ENCODE assay signal across 26 cellular contexts in the genomic region with DNA sequence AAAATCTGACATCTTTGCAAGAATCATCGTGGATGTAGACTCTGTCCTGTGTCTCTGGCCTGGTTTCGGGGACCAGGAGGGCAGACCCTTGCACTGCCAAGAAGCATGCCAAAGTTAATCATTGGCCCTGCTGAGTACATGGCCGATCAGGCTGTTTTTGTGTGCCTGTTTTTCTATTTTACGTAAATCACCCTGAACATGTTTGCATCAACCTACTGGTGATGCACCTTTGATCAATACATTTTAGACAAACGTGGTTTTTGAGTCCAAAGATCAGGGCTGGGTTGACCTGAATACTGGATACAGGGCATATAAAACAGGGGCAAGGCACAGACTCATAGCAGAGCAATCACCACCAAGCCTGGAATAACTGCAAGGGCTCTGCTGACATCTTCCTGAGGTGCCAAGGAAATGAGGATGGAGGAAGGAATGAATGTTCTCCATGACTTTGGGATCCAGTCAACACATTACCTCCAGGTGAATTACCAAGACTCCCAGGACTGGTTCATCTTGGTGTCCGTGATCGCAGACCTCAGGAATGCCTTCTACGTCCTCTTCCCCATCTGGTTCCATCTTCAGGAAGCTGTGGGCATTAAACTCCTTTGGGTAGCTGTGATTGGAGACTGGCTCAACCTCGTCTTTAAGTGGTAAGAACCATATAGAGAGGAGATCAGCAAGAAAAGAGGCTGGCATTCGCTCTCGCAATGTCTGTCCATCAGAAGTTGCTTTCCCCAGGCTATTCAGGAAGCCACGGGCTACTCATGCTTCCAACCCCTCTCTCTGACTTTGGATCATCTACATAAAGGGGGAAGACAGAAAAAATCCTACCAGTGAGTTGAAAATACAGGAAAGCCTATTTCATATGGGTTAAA. TPM values are rescaled to one million over a fixed set of nuclear protein-coding genes. Genes with fewer than 3 reads are reported as not detected.
"Had no signal": no experiment of that assay in that cellular context is flagged by ENCODE, and none has a peak within 500 bp of the region (broad histone marks: within the 10 kb centered on the region; RNA-seq: fewer than 3 reads in every experiment).

A gene (plus strand): TSS at position 340 of the 872 bp plus-strand sequence. CDS start 78 bp downstream, at position 418.

- ATAC-seq: activated naive CD4-positive, alpha-beta T cell treated with anti-CD3 and anti-CD28 coated beads, Interleukin-2, amount 50 U/mL, for 72 hours; activated T-cell treated with anti-CD3 and anti-CD28 coated beads, Interleukin-2, amount 50 U/mL, for 72 hours; esophagus mucosa; heart left ventricle; naive thymus-derived CD8-positive, alpha-beta T cell; right cardiac atrium had no signal

- H3K4me2 ChIP-seq: neural progenitor cell had no signal

- H3K9me3 Mint-ChIP-seq: activated naive CD4-positive, alpha-beta T cell treated with anti-CD3 and anti-CD28 coated beads, Interleukin-2, amount 50 U/mL, for 72 hours; activated T-cell treated with anti-CD3 and anti-CD28 coated beads, Interleukin-2, amount 50 U/mL, for 72 hours; mesothelial cell of epicardium; naive thymus-derived CD8-positive, alpha-beta T cell; neural progenitor cell; stimulated activated naive CD8-positive, alpha-beta T cell treated with anti-CD3 and anti-CD28 coated beads, Interleukin-15, Interleukin-2, amounts not matched to agents 100 ng/mL and 50 ng/mL, for 24 hours had no signal

- H3K9me3 ChIP-seq: heart left ventricle, upper lobe of left lung, vagina had no signal

- H3K36me3 Mint-ChIP-seq: activated naive CD4-positive, alpha-beta T cell treated with anti-CD3 and anti-CD28 coated beads, Interleukin-2, amount 50 U/mL, for 72 hours; mesothelial cell of epicardium; naive thymus-derived CD8-positive, alpha-beta T cell; neural progenitor cell had no signal

- H3K4me3 ChIP-seq: coronary artery, dorsolateral prefrontal cortex, heart left ventricle, neural progenitor cell, upper lobe of left lung, vagina had no signal

- DNase-seq: activated CD4-positive, alpha-beta T cell treated with anti-CD3 and anti-CD28 coated beads for 4 hours; activated CD4-positive, alpha-beta T cell treated with anti-CD3 and anti-CD28 coated beads, Interleukin-2, amount 50 U/mL, for 4 hours; activated naive CD4-positive, alpha-beta T cell; activated T-cell treated with anti-CD3 and anti-CD28 coated beads for 4 hours; activated T-cell treated with anti-CD3 and anti-CD28 coated beads, Interleukin-2, amount 50 U/mL, for 72 hours; cerebellar nuclear complex; dorsolateral prefrontal cortex; foreskin fibroblast; heart left ventricle; kidney glomerular epithelial cell; naive thymus-derived CD8-positive, alpha-beta T cell; occipital lobe; right cardiac atrium; stimulated activated CD4-positive, alpha-beta T cell treated with anti-CD3 and anti-CD28 coated beads, Interleukin-12 subunit alpha, Interleukin-12 subunit beta, amount 100 ng/mL, for 4 hours; stimulated activated CD4-positive, alpha-beta T cell treated with anti-CD3 and anti-CD28 coated beads, Interleukin-4, amount 100 ng/mL, for 1 hour; substantia nigra; T-helper 2 cell; upper lobe of left lung had no signal

- H3K27me3 ChIP-seq: dorsolateral prefrontal cortex, neural progenitor cell, upper lobe of left lung, vagina had no signal

- H3K4me3 Mint-ChIP-seq: activated T-cell treated with anti-CD3 and anti-CD28 coated beads, Interleukin-2, amount 50 U/mL, for 72 hours; mesothelial cell of epicardium; naive thymus-derived CD8-positive, alpha-beta T cell; neural progenitor cell; stimulated activated naive CD8-positive, alpha-beta T cell treated with anti-CD3 and anti-CD28 coated beads, Interleukin-15, Interleukin-2, amounts not matched to agents 100 ng/mL and 50 ng/mL, for 24 hours had no signal

- H3K36me3 ChIP-seq: heart left ventricle, neural progenitor cell, upper lobe of left lung, vagina had no signal

- H3K27ac Mint-ChIP-seq: activated naive CD4-positive, alpha-beta T cell treated with anti-CD3 and anti-CD28 coated beads, Interleukin-2, amount 50 U/mL, for 72 hours; activated T-cell treated with anti-CD3 and anti-CD28 coated beads, Interleukin-2, amount 50 U/mL, for 72 hours; mesothelial cell of epicardium; naive thymus-derived CD8-positive, alpha-beta T cell; stimulated activated naive CD8-positive, alpha-beta T cell treated with anti-CD3 and anti-CD28 coated beads, Interleukin-15, Interleukin-2, amounts not matched to agents 100 ng/mL and 50 ng/mL, for 24 hours had no signal

- H3K4me1 ChIP-seq: neural progenitor cell, vagina had no signal

- H2AFZ ChIP-seq: neural progenitor cell had no signal

- H3K4me1 Mint-ChIP-seq: mesothelial cell of epicardium; naive thymus-derived CD8-positive, alpha-beta T cell; neural progenitor cell had no signal

- H3K9ac ChIP-seq: neural progenitor cell had no signal

- H3K27ac ChIP-seq: coronary artery, dorsolateral prefrontal cortex, heart left ventricle, neural progenitor cell, upper lobe of left lung, vagina had no signal

RNA-seq across cellular contexts. Expression of the gene that starts here (rescaled TPM):
- total RNA-seq: activated naive CD4-positive, alpha-beta T cell treated with anti-CD3 and anti-CD28 coated beads, Interleukin-2, amount 50 U/mL, for 72 hours; activated T-cell treated with anti-CD3 and anti-CD28 coated beads, Interleukin-2, amount 50 U/mL, for 72 hours; dorsolateral prefrontal cortex; esophagus mucosa; heart left ventricle; lower leg skin; mesothelial cell of epicardium; naive thymus-derived CD8-positive, alpha-beta T cell; occipital lobe; right cardiac atrium; upper lobe of left lung; vagina had no signal
- polyA plus RNA-seq: heart left ventricle; naive thymus-derived CD8-positive, alpha-beta T cell; right cardiac atrium had no signal
